Comparison of ENCODE assay signal across 25 cellular contexts in genomic region chr2:187966924-187967323, GRCh38.
"Had no signal": no experiment of that assay in that cellular context is flagged by ENCODE, and none has a peak within 500 bp of the region (broad histone marks: within the 10 kb centered on the region; RNA-seq: fewer than 3 reads in every experiment).

No MANE protein-coding gene starts in this region.

- H3K4me3 Mint-ChIP-seq: immature natural killer cell; naive B cell; natural killer cell; nephron progenitor cell; neural progenitor cell; stimulated activated memory B cell treated with anti-CD40 and anti-IgM and Interleukin-4, amounts not matched to agents 10 μg/mL and 1 μg/mL and 100 μg/mL, for 72 hours; stimulated activated naive CD8-positive, alpha-beta T cell treated with anti-CD3 and anti-CD28 coated beads, Interleukin-15, amount 100 ng/mL, for 72 hours; type B pancreatic cell had no signal

- ATAC-seq: left colon; left lung; lower lobe of right lung; natural killer cell; right lobe of liver; stimulated activated memory B cell treated with anti-CD40 and anti-IgM and Interleukin-4, amounts not matched to agents 10 μg/mL and 1 μg/mL and 100 μg/mL, for 72 hours; stimulated activated naive CD8-positive, alpha-beta T cell treated with anti-CD3 and anti-CD28 coated beads, Interleukin-15, amount 100 ng/mL, for 72 hours had no signal

- H3K36me3 Mint-ChIP-seq: immature natural killer cell; naive B cell; natural killer cell; neural progenitor cell; stimulated activated memory B cell treated with anti-CD40 and anti-IgM and Interleukin-4, amounts not matched to agents 10 μg/mL and 1 μg/mL and 100 μg/mL, for 72 hours; type B pancreatic cell had no signal

- H3K4me1 Mint-ChIP-seq: immature natural killer cell; naive B cell; natural killer cell; stimulated activated memory B cell treated with anti-CD40 and anti-IgM and Interleukin-4, amounts not matched to agents 10 μg/mL and 1 μg/mL and 100 μg/mL, for 72 hours; stimulated activated naive CD8-positive, alpha-beta T cell treated with anti-CD3 and anti-CD28 coated beads, Interleukin-15, amount 100 ng/mL, for 72 hours had no signal

- H3K9me3 Mint-ChIP-seq: stimulated activated naive CD8-positive, alpha-beta T cell treated with anti-CD3 and anti-CD28 coated beads, Interleukin-15, amount 100 ng/mL, for 72 hours; type B pancreatic cell had no signal

- DNase-seq: immature natural killer cell; kidney; left colon; left lung; lower lobe of right lung; mammary epithelial cell; mesenchymal stem cell; naive B cell; natural killer cell; nephron progenitor cell; occipital lobe; ovary; right lobe of liver; stimulated activated CD4-positive, alpha-beta T cell treated with anti-CD3 and anti-CD28 coated beads, Interleukin-1b, Interleukin-23, amount 100 ng/mL, for 48 hours; stimulated activated CD4-positive, alpha-beta T cell treated with anti-CD3 and anti-CD28 coated beads, Interleukin-2, amount 100 ng/mL, for 48 hours; stimulated activated CD4-positive, alpha-beta T cell treated with anti-CD3 and anti-CD28 coated beads, Interleukin-4, amount 100 ng/mL, for 4 hours; stimulated activated CD8-positive, alpha-beta memory T cell treated with anti-CD3 and anti-CD28 coated beads, Interleukin-4, amount 100 ng/mL, for 48 hours; stimulated activated naive CD4-positive, alpha-beta T cell treated with Interleukin-2 at 50 U/mL for 16 hours; stimulated activated naive CD8-positive, alpha-beta T cell treated with anti-CD3 and anti-CD28 coated beads, Interleukin-15, amount 100 ng/mL, for 72 hours; substantia nigra; uterus had no signal

- H3K27ac Mint-ChIP-seq: immature natural killer cell; naive B cell; natural killer cell; nephron progenitor cell; neural progenitor cell; progenitor cell of endocrine pancreas; stimulated activated memory B cell treated with anti-CD40 and anti-IgM and Interleukin-4, amounts not matched to agents 10 μg/mL and 1 μg/mL and 100 μg/mL, for 72 hours; stimulated activated naive CD8-positive, alpha-beta T cell treated with anti-CD3 and anti-CD28 coated beads, Interleukin-15, amount 100 ng/mL, for 72 hours; type B pancreatic cell had no signal

- H3K27me3 Mint-ChIP-seq: progenitor cell of endocrine pancreas; stimulated activated memory B cell treated with anti-CD40 and anti-IgM and Interleukin-4, amounts not matched to agents 10 μg/mL and 1 μg/mL and 100 μg/mL, for 72 hours; stimulated activated naive CD8-positive, alpha-beta T cell treated with anti-CD3 and anti-CD28 coated beads, Interleukin-15, amount 100 ng/mL, for 72 hours; type B pancreatic cell had no signal
